Comparison of ENCODE assay signal across 8 cellular contexts in the genomic region with DNA sequence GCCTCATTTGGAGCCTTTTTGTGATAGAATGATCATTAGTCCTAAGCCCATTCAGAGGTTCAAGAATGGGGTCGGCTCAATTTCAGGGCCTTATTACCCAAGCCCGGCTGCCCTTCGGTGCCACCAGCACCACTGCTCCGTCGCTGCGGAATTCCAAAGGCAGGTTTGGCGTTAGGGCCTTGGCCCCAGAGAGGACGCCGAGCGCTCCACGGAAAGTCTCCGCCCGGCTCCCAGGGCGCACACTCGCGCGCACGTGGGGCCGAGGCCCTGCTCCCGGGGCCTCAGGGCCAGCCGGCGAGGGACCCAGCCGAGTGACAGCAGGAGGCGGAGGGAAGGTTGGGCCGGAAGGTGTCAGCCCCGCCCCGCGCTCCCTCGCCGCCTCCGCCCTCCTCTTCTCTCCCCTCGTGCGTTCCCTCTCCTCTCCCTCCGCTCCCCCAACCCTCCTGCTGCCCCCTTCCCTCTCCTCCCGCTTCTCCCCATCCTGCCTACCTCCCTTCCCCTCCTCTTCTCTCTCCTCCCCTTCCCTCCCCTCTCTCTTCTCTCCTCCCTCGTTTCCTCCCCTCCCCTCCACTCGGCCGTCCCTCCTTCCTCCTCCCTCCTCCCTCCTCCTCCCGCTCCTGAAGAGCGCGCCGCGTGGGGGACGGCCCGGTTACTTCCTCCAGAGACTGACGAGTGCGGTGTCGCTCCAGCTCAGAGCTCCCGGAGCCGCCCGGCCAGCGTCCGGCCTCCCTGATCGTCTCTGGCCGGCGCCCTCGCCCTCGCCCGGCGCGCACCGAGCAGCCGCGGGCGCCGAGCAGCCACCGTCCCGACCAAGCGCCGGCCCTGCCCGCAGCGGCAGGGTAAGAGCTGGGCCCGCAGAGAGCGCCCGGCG. TPM values are rescaled to one million over a fixed set of nuclear protein-coding genes. Genes with fewer than 3 reads are reported as not detected.
A peak's percentile ranks its signal among the peaks of the same experiment; 100 is the strongest.
DNase-seq lines count a peak whose midpoint lies in the region; ATAC-seq and TF ChIP-seq lines count a peak whose summit lies in the region.

A gene (plus strand): TSS at position 648 of the 871 bp plus-strand sequence. CDS start 4,106 bp downstream, outside the sequence.

- ATAC-seq in GM21717 (IDR thresholded peaks at IDR 0.05; ENCODE audit: unreplicated experiment): peak; percentile 61

- peak within 1 kb of the TSS; percentile 90 for H3K27ac Mint-ChIP-seq in activated T-helper 1 cell treated with anti-CD3 and anti-CD28 coated beads, Interleukin-12 subunit alpha, Interleukin-12 subunit beta, Interleukin-2, Interleukin-4 antibody, amounts not matched to agents 30 ng/mL and 10 ng/mL and 1 ng/mL, durations not matched to agents 14 hours and 24 hours and 36 hours

- peak in 3 of 4 donors; percentile 81 to 98 (median 92) for TF ChIP-seq POLR2A in esophagus squamous epithelium (IDR thresholded peaks at IDR 0.05)

- WGBS in esophagus squamous epithelium, 2 donors: 0% methylated on average over 11 of the region's 76 CpGs; no CpG with 5 or more reads in 1 of the 2 donors

- H3K27ac ChIP-seq in esophagus squamous epithelium (peak within 1 kb of the TSS; percentile 99 to 100 (median 100)), muscle layer of duodenum (ENCODE audit: low read length) (peak within 1 kb of the TSS; percentile 97)

- DNase-seq in D341Med (ENCODE audit: low spot score): peak; percentile 92
- peak; percentile 91 to 95 for DNase-seq in Kasumi-1 (lab: John Stamatoyannopoulos, UW)
- peak; percentile 91 for DNase-seq in RPMI7951 (ENCODE audit: low read depth)
- peak; percentile 72 for DNase-seq in activated T-helper 1 cell treated with anti-CD3 and anti-CD28 coated beads, Interleukin-12 subunit alpha, Interleukin-12 subunit beta, Interleukin-2, Interleukin-4 antibody, amounts not matched to agents 30 ng/mL and 10 ng/mL and 1 ng/mL, durations not matched to agents 14 hours and 24 hours and 36 hours (ENCODE audit: low spot score)
- DNase-seq in esophagus squamous epithelium (lab: John Stamatoyannopoulos, UW): peak; percentile 60
- peak; percentile 62 to 76 for DNase-seq in stimulated activated CD8-positive, alpha-beta memory T cell treated with anti-CD3 and anti-CD28 coated beads, Interleukin-7, amount 100 ng/mL, for 4 hours (ENCODE audit: low read depth in 2 of 2)

- peak within 1 kb of the TSS; percentile 92 for H3K4me3 Mint-ChIP-seq in activated T-helper 1 cell treated with anti-CD3 and anti-CD28 coated beads, Interleukin-12 subunit alpha, Interleukin-12 subunit beta, Interleukin-2, Interleukin-4 antibody, amounts not matched to agents 30 ng/mL and 10 ng/mL and 1 ng/mL, durations not matched to agents 14 hours and 24 hours and 36 hours

- peak within 1 kb of the TSS; percentile 95 to 99 (median 98) for H3K4me3 ChIP-seq in esophagus squamous epithelium
- H3K4me3 ChIP-seq in muscle layer of duodenum (ENCODE audit: low read depth in 1 of 2, low read length in 2 of 2): peak within 1 kb of the TSS; percentile 82 to 85

- intact Hi-C loops in activated T-helper 1 cell treated with anti-CD3 and anti-CD28 coated beads, Interleukin-12 subunit alpha, Interleukin-12 subunit beta, Interleukin-2, Interleukin-4 antibody, amounts not matched to agents 30 ng/mL and 10 ng/mL and 1 ng/mL, durations not matched to agents 14 hours and 24 hours and 36 hours (cut with micrococcal nuclease): loop anchor here (1.0 to 5.0 kb wide), 8 partner anchors 24 to 378 kb away; a partner anchor contains a TSS
- intact Hi-C loops in esophagus squamous epithelium (cut with DNase I): loop anchor here (5.0 to 10.0 kb wide), 4 partner anchors 71 to 329 kb away; no protein-coding TSS in a partner anchor

- peaks cover 26% of the 10 kb centered on the region for H3K36me3 Mint-ChIP-seq in activated T-helper 1 cell treated with anti-CD3 and anti-CD28 coated beads, Interleukin-12 subunit alpha, Interleukin-12 subunit beta, Interleukin-2, Interleukin-4 antibody, amounts not matched to agents 30 ng/mL and 10 ng/mL and 1 ng/mL, durations not matched to agents 14 hours and 24 hours and 36 hours (ENCODE audit: low read depth)

- H3K27me3 Mint-ChIP-seq in activated T-helper 1 cell treated with anti-CD3 and anti-CD28 coated beads, Interleukin-12 subunit alpha, Interleukin-12 subunit beta, Interleukin-2, Interleukin-4 antibody, amounts not matched to agents 30 ng/mL and 10 ng/mL and 1 ng/mL, durations not matched to agents 14 hours and 24 hours and 36 hours (ENCODE audit: insufficient read depth): peaks cover 7% of the 10 kb centered on the region

- peaks cover 20 to 77% (median 33%) of the 10 kb centered on the region in 3 donors for H3K4me1 ChIP-seq in esophagus squamous epithelium
- H3K4me1 ChIP-seq in muscle layer of duodenum (ENCODE audit: control insufficient read depth in 1 of 2, insufficient read depth in 2 of 2, low read length in 2 of 2): peaks cover 0 to 24% of the 10 kb centered on the region in 2 donors

- peaks cover 0 to 19% (median 0%) of the 10 kb centered on the region in 3 donors for H3K36me3 ChIP-seq in esophagus squamous epithelium
- H3K36me3 ChIP-seq in muscle layer of duodenum (ENCODE audit: control insufficient read depth in 1 of 2, insufficient read depth in 2 of 2, low read length in 2 of 2): peaks cover 0 to 19% of the 10 kb centered on the region in 2 donors

- H3K9me3 ChIP-seq in esophagus squamous epithelium (no peaks in the 10 kb centered on the region), muscle layer of duodenum (ENCODE audit: control insufficient read depth in 1 of 2, low read length in 2 of 2) (no peaks in the 10 kb centered on the region)

- no peaks in the 10 kb centered on the region for H3K27me3 ChIP-seq in esophagus squamous epithelium
- no peaks in the 10 kb centered on the region for H3K27me3 ChIP-seq in muscle layer of duodenum (ENCODE audit: low read depth, low read length)

- H3K4me1 Mint-ChIP-seq in activated T-helper 1 cell treated with anti-CD3 and anti-CD28 coated beads, Interleukin-12 subunit alpha, Interleukin-12 subunit beta, Interleukin-2, Interleukin-4 antibody, amounts not matched to agents 30 ng/mL and 10 ng/mL and 1 ng/mL, durations not matched to agents 14 hours and 24 hours and 36 hours (ENCODE audit: low read depth): peaks cover 27% of the 10 kb centered on the region

- no peaks in the 10 kb centered on the region for H3K9me3 Mint-ChIP-seq in activated T-helper 1 cell treated with anti-CD3 and anti-CD28 coated beads, Interleukin-12 subunit alpha, Interleukin-12 subunit beta, Interleukin-2, Interleukin-4 antibody, amounts not matched to agents 30 ng/mL and 10 ng/mL and 1 ng/mL, durations not matched to agents 14 hours and 24 hours and 36 hours

- TF ChIP-seq CTCF in esophagus squamous epithelium (IDR thresholded peaks at IDR 0.05): peak in 2 of 6 experiments; percentile 4 to 16

RNA-seq across cellular contexts. Expression of the gene that starts here (rescaled TPM):
- 16.0 and 16.1 TPM in 2 replicates for total RNA-seq in RPMI7951 (2014; rRNA removed; shearing (Covaris generic))
- total RNA-seq in activated T-helper 1 cell treated with anti-CD3 and anti-CD28 coated beads, Interleukin-12 subunit alpha, Interleukin-12 subunit beta, Interleukin-2, Interleukin-4 antibody, amounts not matched to agents 30 ng/mL and 10 ng/mL and 1 ng/mL, durations not matched to agents 14 hours and 24 hours and 36 hours: 22.9 and 25.8 TPM in 2 replicates
- 100 to 1,000 TPM in 1 of 4 donors, 10 to 100 TPM in 3; 67.5 to 118 (median 78.8) TPM for total RNA-seq in esophagus squamous epithelium

Comparison
In these comparisons a context has a peak if more than half of its experiments do, and no peak if none do; other contexts are left out.
1. Peak in every context shown above with its lines: DNase-seq, ATAC-seq, H3K4me3 ChIP-seq and H3K27ac ChIP-seq.